ENCODE assay signal across 8 cellular contexts in the genomic region with DNA sequence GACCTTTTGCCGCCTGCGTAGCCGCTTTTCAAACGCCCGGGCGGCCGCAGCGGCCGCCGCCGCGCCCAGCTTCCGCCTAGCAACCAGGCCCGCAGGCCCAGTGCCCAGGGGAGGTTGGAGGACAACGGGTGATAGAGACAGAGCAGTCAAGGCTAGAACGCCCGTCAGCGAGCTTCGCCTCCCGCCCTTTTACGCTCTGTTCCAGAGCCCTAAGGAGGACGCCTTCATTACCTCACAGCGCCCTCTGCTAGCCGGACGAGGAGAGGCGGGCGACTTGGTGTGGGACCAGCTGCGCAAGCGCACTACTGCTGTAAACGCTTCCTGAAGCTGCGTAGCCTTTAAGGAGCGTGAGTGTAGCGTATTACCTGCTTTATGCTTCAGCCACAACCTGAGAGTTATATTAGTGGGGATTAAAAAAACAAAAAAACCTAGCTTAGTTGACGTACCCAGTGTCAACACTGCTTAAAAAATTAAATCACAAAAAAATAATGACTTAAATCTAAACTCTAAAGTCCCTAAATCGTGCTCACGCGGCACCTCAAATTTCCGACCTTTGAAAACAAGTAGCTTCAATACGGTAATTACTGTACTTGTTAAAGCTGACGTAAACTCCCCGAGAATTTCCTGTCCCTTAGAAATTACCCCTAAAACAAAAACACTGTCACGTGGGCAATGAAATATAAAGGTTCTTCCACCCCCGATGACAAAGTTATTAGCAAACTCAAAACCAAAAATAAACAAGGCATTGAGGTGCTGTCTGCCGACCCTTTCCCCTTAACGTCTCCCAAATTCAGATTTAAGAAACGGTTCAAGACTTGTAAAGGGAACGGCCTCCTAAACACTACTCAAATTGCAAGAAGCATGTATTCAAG. TPM values are rescaled to one million over a fixed set of nuclear protein-coding genes. Genes with fewer than 3 reads are reported as not detected.
DNase-seq lines count a peak whose midpoint lies in the region; ATAC-seq and TF ChIP-seq lines count a peak whose summit lies in the region.

TSS of gene CEP120 (minus strand) at position 126 of the 872 bp plus-strand sequence. CDS start 405 bp downstream, outside the sequence.

- peak within 1 kb of the TSS; percentile 90 for H3K27ac ChIP-seq in CD4-positive, alpha-beta T cell (ENCODE audit: low read depth, low read length)
- H3K27ac ChIP-seq in dorsolateral prefrontal cortex: peak within 1 kb of the TSS in 58 of 59 donors; percentile 18 to 96 (median 85)
- peak within 1 kb of the TSS; percentile 84 to 86 for H3K27ac ChIP-seq in liver (ENCODE audit: low read depth in 1 of 2, low read length in 2 of 2)

- ATAC-seq in CD4-positive, alpha-beta T cell (ENCODE audit: poor library complexity): peak; percentile 91
- ATAC-seq in GM19395 (IDR thresholded peaks at IDR 0.05; ENCODE audit: unreplicated experiment) (peak; percentile 98), HG03565 (IDR thresholded peaks at IDR 0.05; ENCODE audit: unreplicated experiment) (peak; percentile 95)

- peaks cover 23% of the 10 kb centered on the region for H3K36me3 Mint-ChIP-seq in CD4-positive, alpha-beta T cell (ENCODE audit: low read depth)

- under 1% methylated on average over 47 of the region's 47 CpGs for WGBS in liver

- H3K4me3 ChIP-seq in dorsolateral prefrontal cortex (peak within 1 kb of the TSS; percentile 58 to 97 (median 85)), liver (ENCODE audit: low read depth in 1 of 3, low read length in 3 of 3) (peak within 1 kb of the TSS; percentile 65 to 92 (median 92))

- CTCF ChIA-PET in CD4-positive, alpha-beta T cell (lab: Charles Lee): interaction anchor here (0.6 to 3.4 kb wide), 31 partner anchors 8 to 648 kb away, joined by 3 to 29 read pairs (median 5); partner anchors contain the start of gene CSNK1G3

- TF ChIP-seq CTCF in CD4-positive, alpha-beta T cell (IDR thresholded peaks at IDR 0.05): peak; percentile 81
- TF ChIP-seq CTCF in dorsolateral prefrontal cortex (IDR thresholded peaks at IDR 0.05 in 54 of 56, conservative IDR thresholded peaks at IDR 0.05 in 2 of 56; ENCODE audit: low read depth in 1 of 56, partially characterized antibody in 56 of 56): peak; percentile 28 to 96 (median 83)
- TF ChIP-seq CTCF in liver (IDR thresholded peaks at IDR 0.05; ENCODE audit: low read depth, low read length, missing input control): peak; percentile 67

- no peaks in the 10 kb centered on the region for H3K27me3 Mint-ChIP-seq in CD4-positive, alpha-beta T cell

- H3K4me1 ChIP-seq in liver (ENCODE audit: control insufficient read depth in 4 of 4, insufficient read depth in 4 of 4, low read length in 3 of 4): peaks cover 0 to 23% (median 16%) of the 10 kb centered on the region in 4 donors

- peak; percentile 93 to 98 (median 96) for DNase-seq in CD4-positive, alpha-beta T cell
- peak; percentile 99 for DNase-seq in NCI-H82 (lab: John Stamatoyannopoulos, UW)
- peak; percentile 96 to 97 for DNase-seq in activated CD4-positive, alpha-beta T cell treated with anti-CD3 and anti-CD28 coated beads, Interleukin-2, amount 50 U/mL, for 48 hours
- DNase-seq in dorsolateral prefrontal cortex: peak; percentile 94 to 99 (median 98)
- peak; percentile 98 for DNase-seq in stimulated activated CD4-positive, alpha-beta T cell treated with anti-CD3 and anti-CD28 coated beads, Interleukin-4, amount 100 ng/mL, for 24 hours

- no peak within 1 kb of the TSS for H3K27ac Mint-ChIP-seq in CD4-positive, alpha-beta T cell

- no peaks in the 10 kb centered on the region for H3K9me3 Mint-ChIP-seq in CD4-positive, alpha-beta T cell

- peak within 1 kb of the TSS; percentile 64 to 95 for H3K9ac ChIP-seq in liver (ENCODE audit: low read depth in 1 of 2, low read length in 2 of 2)

- peak; percentile 76 to 89 for TF ChIP-seq RAD21 in liver (IDR thresholded peaks at IDR 0.05)

- H3K4me3 Mint-ChIP-seq in CD4-positive, alpha-beta T cell: no peak within 1 kb of the TSS

- H3K27me3 ChIP-seq in CD4-positive, alpha-beta T cell (ENCODE audit: control insufficient read depth, insufficient read depth, low read length): no peaks in the 10 kb centered on the region
- no peaks in the 10 kb centered on the region for H3K27me3 ChIP-seq in dorsolateral prefrontal cortex
- no peaks in the 10 kb centered on the region for H3K27me3 ChIP-seq in liver (ENCODE audit: control insufficient read depth in 4 of 4, insufficient read depth in 4 of 4, low read length in 3 of 4)

- H3K9me3 ChIP-seq in CD4-positive, alpha-beta T cell (ENCODE audit: control insufficient read depth, low read length): no peaks in the 10 kb centered on the region
- no peaks in the 10 kb centered on the region for H3K9me3 ChIP-seq in liver (ENCODE audit: control insufficient read depth in 4 of 4, low read length in 3 of 4)

- POLR2A ChIA-PET in CD4-positive, alpha-beta T cell (lab: Charles Lee): interaction anchor here (0.7 to 3.7 kb wide), 60 partner anchors 8 to 1462 kb away, joined by 3 to 181 read pairs (median 5); partner anchors contain the start of genes CSNK1G3, SNX2, SNX24 and SRFBP1

- H3K36me3 ChIP-seq in liver (ENCODE audit: control insufficient read depth in 4 of 4, insufficient read depth in 3 of 4, low read depth in 1 of 4, low read length in 3 of 4): no peaks in the 10 kb centered on the region

- intact Hi-C loops in CD4-positive, alpha-beta T cell (cut with DNase I, micrococcal nuclease): loop anchor here (1.0 to 5.0 kb wide), 6 partner anchors 90 to 651 kb away; no protein-coding TSS in a partner anchor
- intact Hi-C loops in dorsolateral prefrontal cortex (cut with DNase I): loop anchor here (1.0 to 5.0 kb wide), 3 partner anchors 88 to 189 kb away; partner anchors contain the start of gene CSNK1G3 (in 1 of the 2)

- H3K4me1 Mint-ChIP-seq in CD4-positive, alpha-beta T cell (ENCODE audit: low read depth): peaks cover 19% of the 10 kb centered on the region

TF ChIP-seq in liver, 16 proteins besides CTCF, POLR2A, EP300 and RAD21 (continues in another document):
- TF ChIP-seq ZBTB33 (IDR thresholded peaks at IDR 0.05) (peak; percentile 45), REST (IDR thresholded peaks at IDR 0.05) (peak; percentile 91), FOXA2 (IDR thresholded peaks at IDR 0.05) (peak; percentile 10), YY1 (IDR thresholded peaks at IDR 0.05) (peak; percentile 93), MAX (IDR thresholded peaks at IDR 0.05) (no peak), JUND (IDR thresholded peaks at IDR 0.05) (peak; percentile 46 to 83), TAF1 (conservative IDR thresholded peaks at IDR 0.05) (peak; percentile 92), SP1 (IDR thresholded peaks at IDR 0.05) (peak; percentile 77), HNF4A (conservative IDR thresholded peaks at IDR 0.05) (peak; percentile 62 to 63), NR2F2 (IDR thresholded peaks at IDR 0.05) (peak; percentile 67), EGR1 (IDR thresholded peaks at IDR 0.05; ENCODE audit: low read depth in 2 of 2) (peak in 1 of 2 donors; percentile 10), GABPA (IDR thresholded peaks at IDR 0.05 in 1 of 2, conservative IDR thresholded peaks at IDR 0.05 in 1 of 2) (peak in 1 of 2 donors; percentile 71), HNF4G (IDR thresholded peaks at IDR 0.05) (peak; percentile 20), RXRA (IDR thresholded peaks at IDR 0.05) (peak; percentile 79 to 83), FOXA1 (IDR thresholded peaks at IDR 0.05) (no peak)

RNA-seq across cellular contexts. Expression of gene CEP120, which starts in this region (rescaled TPM):
- total RNA-seq in CD4-positive, alpha-beta T cell: 10 to 100 TPM; 69.9 to 74.9 TPM
- 10 to 100 TPM; 11.8 to 32.6 (median 21.2) TPM for total RNA-seq in dorsolateral prefrontal cortex
- 10 to 100 TPM; 11.0 TPM for total RNA-seq in liver
- polyA plus RNA-seq in liver: 1 to 10 TPM; 2.1 to 2.4 TPM

Comparison
In these comparisons a context has a peak if more than half of its experiments do, and no peak if none do; other contexts are left out.
1. Peak in every context shown above with its lines: DNase-seq, ATAC-seq, H3K4me3 ChIP-seq and H3K27ac ChIP-seq.